Comparison of ENCODE assay signal across 13 cellular contexts in the genomic region with DNA sequence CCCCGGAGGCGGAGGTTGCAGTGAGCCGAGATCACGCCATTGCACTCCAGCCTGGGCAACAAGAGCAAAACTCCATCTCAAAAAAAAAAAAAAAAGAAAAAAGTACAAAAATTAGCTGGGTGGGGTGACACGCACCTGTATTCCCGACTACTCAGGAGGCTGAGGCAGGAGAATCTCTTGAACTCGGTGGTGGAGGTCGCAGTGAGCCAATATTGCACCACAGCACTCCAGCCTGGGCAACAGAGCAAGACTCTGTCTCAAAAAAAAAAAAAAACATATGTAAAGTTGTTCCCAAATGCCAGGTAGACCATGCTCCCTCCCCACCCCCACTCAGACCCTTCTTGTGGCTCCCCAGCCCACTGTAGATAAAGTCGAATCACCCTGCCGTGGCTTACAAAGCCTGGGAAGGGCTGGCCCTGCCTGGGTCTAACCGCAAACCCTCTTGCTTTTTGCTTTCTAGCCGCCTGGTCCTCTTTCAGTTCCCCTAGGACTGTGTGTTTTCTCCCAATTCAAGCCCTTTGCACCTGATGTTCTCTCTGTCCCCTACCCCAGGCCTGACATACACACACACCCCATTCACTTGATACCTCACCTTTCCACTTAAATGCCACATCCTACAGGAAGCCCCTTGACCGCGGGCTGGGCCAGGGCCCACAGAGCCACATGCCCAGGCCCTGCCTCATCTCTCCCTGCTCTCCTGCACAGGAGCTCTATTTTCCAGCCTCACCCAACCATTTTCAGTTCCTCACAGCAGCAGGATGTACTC. TPM values are rescaled to one million over a fixed set of nuclear protein-coding genes. Genes with fewer than 3 reads are reported as not detected.
A peak's percentile ranks its signal among the peaks of the same experiment; 100 is the strongest.
DNase-seq lines count a peak whose midpoint lies in the region; ATAC-seq and TF ChIP-seq lines count a peak whose summit lies in the region.
"Had no signal": no experiment of that assay in that cellular context is flagged by ENCODE, and none has a peak within 500 bp of the region (broad histone marks: within the 10 kb centered on the region; RNA-seq: fewer than 3 reads in every experiment).

No MANE protein-coding gene starts in this region.

- no peaks in the 10 kb centered on the region for H3K9me3 Mint-ChIP-seq in activated CD4-positive, alpha-beta memory T cell treated with anti-CD3 and anti-CD28 coated beads, Interleukin-2, amount 10 ng/mL, durations not matched to agents 7 days and 5 days
- no peaks in the 10 kb centered on the region for H3K9me3 Mint-ChIP-seq in type B pancreatic cell

- H3K36me3 Mint-ChIP-seq in activated CD4-positive, alpha-beta memory T cell treated with anti-CD3 and anti-CD28 coated beads, Interleukin-2, amount 10 ng/mL, durations not matched to agents 7 days and 5 days (ENCODE audit: low read depth), result peaks cover 14% of the 10 kb centered on the region
- H3K36me3 Mint-ChIP-seq in type B pancreatic cell, result no peaks in the 10 kb centered on the region

- no peak overlapping the region for H3K27ac ChIP-seq in DOHH2 (ENCODE audit: low read depth, low read length)
- H3K27ac ChIP-seq: HL-60 had no signal

- peaks cover 5% of the 10 kb centered on the region for H3K36me3 ChIP-seq in DOHH2 (ENCODE audit: control insufficient read depth, low read length)

- H3K9me3 ChIP-seq in DOHH2 (ENCODE audit: control insufficient read depth, insufficient read depth, low read length), result no peaks in the 10 kb centered on the region

- no peaks in the 10 kb centered on the region; the same call in 1 of the 2 replicates for H3F3A ChIP-seq in DOHH2 (ENCODE audit: control insufficient read depth, insufficient read depth)

- peak; percentile 38 for DNase-seq in activated CD4-positive, alpha-beta memory T cell treated with anti-CD3 and anti-CD28 coated beads, Interleukin-2, amount 10 ng/mL, durations not matched to agents 7 days and 5 days
- DNase-seq in Right ventricle myocardium superior, result no peak
- DNase-seq in type B pancreatic cell (ENCODE audit: extremely low spot score, unreplicated experiment), result no peak
- DNase-seq in GDM1 (lab: John Stamatoyannopoulos, UW), result no peak
- DNase-seq: activated T-cell treated with anti-CD3 and anti-CD28 coated beads, Interleukin-2, amount 50 U/mL, for 1 hour; central memory CD4-positive, alpha-beta T cell; NCI-H2107 had no signal

- peaks cover 29% of the 10 kb centered on the region for H3K4me1 Mint-ChIP-seq in activated CD4-positive, alpha-beta memory T cell treated with anti-CD3 and anti-CD28 coated beads, Interleukin-2, amount 10 ng/mL, durations not matched to agents 7 days and 5 days
- H3K4me1 Mint-ChIP-seq in type B pancreatic cell (ENCODE audit: unreplicated experiment), result no peaks in the 10 kb centered on the region

- TF ChIP-seq CTCF in DOHH2 (IDR thresholded peaks at IDR 0.05; ENCODE audit: low read depth, low read length, poor library complexity, severe bottlenecking), result no peak
- no peak for TF ChIP-seq CTCF in type B pancreatic cell (conservative IDR thresholded peaks at IDR 0.05)

- peak; percentile 67 for ATAC-seq in GM19324 (IDR thresholded peaks at IDR 0.05; ENCODE audit: low FRiP score, unreplicated experiment)
- peak; percentile 52 for ATAC-seq in HG03159 (IDR thresholded peaks at IDR 0.05; ENCODE audit: unreplicated experiment)
- ATAC-seq in Right ventricle myocardium superior (ENCODE audit: poor library complexity), result no peak
- no peak for ATAC-seq in HG02973 (IDR thresholded peaks at IDR 0.05; ENCODE audit: unreplicated experiment)

- H3K27me3 Mint-ChIP-seq in activated CD4-positive, alpha-beta memory T cell treated with anti-CD3 and anti-CD28 coated beads, Interleukin-2, amount 10 ng/mL, durations not matched to agents 7 days and 5 days, result no peaks in the 10 kb centered on the region
- no peaks in the 10 kb centered on the region for H3K27me3 Mint-ChIP-seq in type B pancreatic cell

- intact Hi-C loops in Right ventricle myocardium superior (cut with DNase I), result no loop called here

- H3K27me3 ChIP-seq in DOHH2 (ENCODE audit: control insufficient read depth, low read length), result no peaks in the 10 kb centered on the region

- no peaks in the 10 kb centered on the region for H3K9me2 ChIP-seq in DOHH2 (replicated peaks; ENCODE audit: control insufficient read depth, low read length)

- H3K4me3 ChIP-seq in DOHH2 (ENCODE audit: low read length), result no peak overlapping the region

- CTCF ChIA-PET in activated CD4-positive, alpha-beta memory T cell treated with anti-CD3 and anti-CD28 coated beads, Interleukin-2, amount 10 ng/mL, durations not matched to agents 7 days and 5 days (lab: Charles Lee), result interaction anchor here (0.7 to 1.5 kb wide), 3 partner anchors 26 to 329 kb away, joined by 4 read pairs; no protein-coding TSS in a partner anchor

- H3K79me2 ChIP-seq in DOHH2 (ENCODE audit: control insufficient read depth, low read length), result no peaks in the 10 kb centered on the region

- H3K4me1 ChIP-seq in DOHH2 (ENCODE audit: control insufficient read depth, low read length), result peaks cover 16% of the 10 kb centered on the region

- H3K4me2 ChIP-seq in DOHH2 (ENCODE audit: low read length), result peak overlapping the region; percentile 36; the same call in 1 of the 2 replicates

- H4K20me1 ChIP-seq in DOHH2 (ENCODE audit: control insufficient read depth, insufficient read depth, low read depth, low read length), result no peaks in the 10 kb centered on the region

- H3K4me3 Mint-ChIP-seq in activated CD4-positive, alpha-beta memory T cell treated with anti-CD3 and anti-CD28 coated beads, Interleukin-2, amount 10 ng/mL, durations not matched to agents 7 days and 5 days, result no peak overlapping the region
- H3K4me3 Mint-ChIP-seq in type B pancreatic cell, result no peak overlapping the region

- POLR2A ChIA-PET in activated CD4-positive, alpha-beta memory T cell treated with anti-CD3 and anti-CD28 coated beads, Interleukin-2, amount 10 ng/mL, durations not matched to agents 7 days and 5 days (lab: Charles Lee), result interaction anchor here (0.7 to 1.0 kb wide), 3 partner anchors 26 to 51 kb away, joined by 3 to 5 read pairs (median 3); a partner anchor contains a TSS

- peak overlapping the region; percentile 39 for H3K27ac Mint-ChIP-seq in activated CD4-positive, alpha-beta memory T cell treated with anti-CD3 and anti-CD28 coated beads, Interleukin-2, amount 10 ng/mL, durations not matched to agents 7 days and 5 days
- H3K27ac Mint-ChIP-seq in type B pancreatic cell, result no peak overlapping the region

RNA-seq across cellular contexts. Expression of a gene that starts 34.4 kb away (rescaled TPM):
- 100 to 1,000 TPM; 374 to 383 TPM for total RNA-seq in activated CD4-positive, alpha-beta memory T cell treated with anti-CD3 and anti-CD28 coated beads, Interleukin-2, amount 10 ng/mL, durations not matched to agents 7 days and 5 days
- total RNA-seq in Right ventricle myocardium superior (1.3 TPM), type B pancreatic cell (ENCODE audit: low replicate concordance) (2.4 and 16.8 TPM in 2 replicates)
- total RNA-seq: fibroblast of villous mesenchyme had no signal

RNA-seq across cellular contexts. Expression of a gene that starts 35.6 kb away (rescaled TPM):
- 100 to 1,000 TPM; 297 TPM for total RNA-seq in activated CD4-positive, alpha-beta memory T cell treated with anti-CD3 and anti-CD28 coated beads, Interleukin-2, amount 10 ng/mL, durations not matched to agents 7 days and 5 days
- total RNA-seq in Right ventricle myocardium superior, result 644 TPM
- total RNA-seq in type B pancreatic cell (ENCODE audit: low replicate concordance), result 274 and 310 TPM in 2 replicates

Comparison
In these comparisons a context has a peak if more than half of its experiments do, and no peak if none do; other contexts are left out.
1. ATAC-seq: peak in GM19324 (single experiment) and HG03159 (single experiment); none in Right ventricle myocardium superior (single experiment) and HG02973 (single experiment).
2. RNA of a gene that starts 34.4 kb away (total RNA-seq): 374 to 383 TPM in activated CD4-positive, alpha-beta memory T cell treated with anti-CD3 and anti-CD28 coated beads, Interleukin-2, amount 10 ng/mL, durations not matched to agents 7 days and 5 days; 2.4 to 16.8 TPM in type B pancreatic cell and 1.3 TPM in Right ventricle myocardium superior (single experiment); every median in the first group is over 10 times any median in the second.